In genomic region chr9:94139672-94140417, GRCh38 we compare ENCODE assay signal across 8 cellular contexts. TPM values are rescaled to one million over a fixed set of nuclear protein-coding genes. Genes with fewer than 3 reads are reported as not detected.
DNase-seq lines count a peak whose midpoint lies in the region; ATAC-seq, FAIRE-seq and TF ChIP-seq lines count a peak whose summit lies in the region.

No MANE protein-coding gene starts in this region.

- peaks cover 53% of the 10 kb centered on the region for H3K4me1 ChIP-seq in suprapubic skin

- peak overlapping the region; percentile 93 for H3K27ac Mint-ChIP-seq in MCF 10A (ENCODE audit: low read depth, unreplicated experiment)

- TF ChIP-seq CTCF in MCF 10A (IDR thresholded peaks at IDR 0.05; ENCODE audit: unreplicated experiment): no peak
- no peak for TF ChIP-seq CTCF in suprapubic skin (IDR thresholded peaks at IDR 0.05)

- no peak for ATAC-seq in GM19023 (IDR thresholded peaks at IDR 0.05; ENCODE audit: unreplicated experiment)
- no peak for ATAC-seq in HG02588 (IDR thresholded peaks at IDR 0.05; ENCODE audit: unreplicated experiment)
- no peak for ATAC-seq in GM21526 (IDR thresholded peaks at IDR 0.05; ENCODE audit: low FRiP score, unreplicated experiment)

- TF ChIP-seq EP300 in suprapubic skin (IDR thresholded peaks at IDR 0.05): no peak

- peak; percentile 79 for DNase-seq in HTR-8/SVneo (ENCODE audit: insufficient read length, low spot score)
- peak; percentile 97 for DNase-seq in MCF 10A (ENCODE audit: unreplicated experiment)
- DNase-seq in kidney tubule cell (ENCODE audit: low spot score): peak; percentile 93
- peak; percentile 92 to 93 for DNase-seq in suprapubic skin (ENCODE audit: low spot score in 2 of 2)
- no peak for DNase-seq in NOMO-1 (lab: John Stamatoyannopoulos, UW; ENCODE audit: unreplicated experiment in 2 of 2)

- no peaks in the 10 kb centered on the region for H3K27me3 ChIP-seq in suprapubic skin

- FAIRE-seq in HTR-8/SVneo (lab: Jason Lieb, UNC): no peak

- intact Hi-C loops in MCF 10A (cut with micrococcal nuclease): loop anchor here (1.0 to 5.0 kb wide), 2 partner anchors 26 to 43 kb away; no protein-coding TSS in a partner anchor

- peaks cover 69% of the 10 kb centered on the region for H3K4me1 Mint-ChIP-seq in MCF 10A (ENCODE audit: insufficient read depth, unreplicated experiment)

- no peaks in the 10 kb centered on the region for H3K9me3 ChIP-seq in suprapubic skin

- POLR2A ChIA-PET in MCF 10A (lab: Yijun Ruan, JAX): interaction anchor here (0.6 to 14.5 kb wide), 12 partner anchors 16 to 109 kb away, joined by 3 to 330 read pairs (median 4); no protein-coding TSS in a partner anchor

- H3K4me3 ChIP-seq in suprapubic skin: peak overlapping the region; percentile 13

- no peaks in the 10 kb centered on the region for H3K27me3 Mint-ChIP-seq in MCF 10A (ENCODE audit: insufficient read depth, unreplicated experiment)

- peak overlapping the region; percentile 62 for H3K4me3 Mint-ChIP-seq in MCF 10A (ENCODE audit: unreplicated experiment)

- WGBS in suprapubic skin: 23% methylated on average over 13 of the region's 13 CpGs

- no peaks in the 10 kb centered on the region for H3K36me3 ChIP-seq in suprapubic skin

- no peaks in the 10 kb centered on the region for H3K9me3 Mint-ChIP-seq in MCF 10A (ENCODE audit: unreplicated experiment)

- TSS peak; percentile 72 for BruUV-seq in MCF 10A (replicated peaks; lab: Mats Ljungman, UMichigan)

- H3K27ac ChIP-seq in suprapubic skin: peak overlapping the region; percentile 68

- CTCF ChIA-PET in MCF 10A (lab: Yijun Ruan, JAX): interaction anchor here (0.5 to 2.7 kb wide), 11 partner anchors 22 to 225 kb away, joined by 3 to 9 read pairs (median 3); no protein-coding TSS in a partner anchor

- TF ChIP-seq POLR2A in suprapubic skin (IDR thresholded peaks at IDR 0.05): no peak

- H3K36me3 Mint-ChIP-seq in MCF 10A (ENCODE audit: insufficient read depth, unreplicated experiment): no peaks in the 10 kb centered on the region

RNA-seq across cellular contexts. Expression of gene PTPDC1, which starts 55.6 kb away (rescaled TPM):
- 42.2 and 49.9 TPM in 2 replicates for total RNA-seq in MCF 10A (2022)
- 10 to 100 TPM in 2 of 4 donors, 1 to 10 TPM in 2; 5.0 to 17.1 (median 10.1) TPM for total RNA-seq in suprapubic skin

Comparison
In these comparisons a context has a peak if more than half of its experiments do, and no peak if none do; other contexts are left out.
1. DNase-seq: peak in HTR-8/SVneo (single experiment), MCF 10A (single experiment), kidney tubule cell (single experiment) and suprapubic skin (2 of 2); none in NOMO-1 (0 of 2).